Comparison of ENCODE assay signal across 33 cellular contexts in genomic region chr2:58494059-58494458, GRCh38.
"Had no signal": no experiment of that assay in that cellular context is flagged by ENCODE, and none has a peak within 500 bp of the region (broad histone marks: within the 10 kb centered on the region; RNA-seq: fewer than 3 reads in every experiment).

No MANE protein-coding gene starts in this region.

- DNase-seq: activated CD4-positive, alpha-beta T cell treated with anti-CD3 and anti-CD28 coated beads for 1 hour; activated CD4-positive, alpha-beta T cell treated with anti-CD3 and anti-CD28 coated beads for 48 hours; activated CD4-positive, CD25-positive, alpha-beta regulatory T cell; activated CD8-positive, alpha-beta T cell treated with anti-CD3 and anti-CD28 coated beads for 36 hours; activated effector memory CD4-positive, alpha-beta T cell treated with anti-CD3 and anti-CD28 coated beads, Interleukin-2, amount 50 U/mL, for 16 hours; activated naive CD4-positive, alpha-beta T cell; activated naive CD4-positive, alpha-beta T cell treated with anti-CD3 and anti-CD28 coated beads, Interleukin-2, amount 50 U/mL, for 16 hours; activated naive CD8-positive, alpha-beta T cell treated with anti-CD3 and anti-CD28 coated beads for 36 hours; activated T-cell treated with anti-CD3 and anti-CD28 coated beads, Interleukin-2, amount 50 U/mL, for 1 hour; activated T-cell treated with anti-CD3 and anti-CD28 coated beads, Interleukin-2, amount 50 U/mL, for 72 hours; amniotic stem cell; aorta; brain microvascular endothelial cell; Karpas-422; KBM-7; NCI-H1048; NCI-H1436 treated with DMSO at 0.1 percent for 48 hours; NCI-H1694 treated with DMSO at 0.1 percent for 48 hours; NCI-H2029; NCI-H2171 treated with DMSO at 0.1 percent for 48 hours; NCI-H2227 treated with DMSO at 0.1 percent for 48 hours; NCI-H446; NCI-H510A treated with DMSO at 0.1 percent for 48 hours; NCI-H526 treated with DMSO at 0.1 percent for 48 hours; NCI-H774; SHP77; SJCRH30; T1000; WERI-Rb-1 had no signal

- H3K4me3 ChIP-seq: SJCRH30, SK-N-MC had no signal

- ATAC-seq: activated CD8-positive, alpha-beta T cell treated with anti-CD3 and anti-CD28 coated beads for 36 hours; activated T-cell treated with anti-CD3 and anti-CD28 coated beads, Interleukin-2, amount 50 U/mL, for 72 hours; activated T-helper 17 cell treated with anti-CD3 and anti-CD28 coated beads, Interleukin-2, amount 50 U/mL, for 72 hours; Panc1 had no signal

- H3K9me3 Mint-ChIP-seq: activated CD8-positive, alpha-beta T cell treated with anti-CD3 and anti-CD28 coated beads for 36 hours; activated naive CD8-positive, alpha-beta T cell treated with anti-CD3 and anti-CD28 coated beads for 36 hours; activated T-cell treated with anti-CD3 and anti-CD28 coated beads, Interleukin-2, amount 50 U/mL, for 72 hours; activated T-helper 17 cell treated with anti-CD3 and anti-CD28 coated beads, Interleukin-2, amount 50 U/mL, for 72 hours; central memory CD8-positive, alpha-beta T cell had no signal

- H3K4me3 Mint-ChIP-seq: activated CD8-positive, alpha-beta T cell treated with anti-CD3 and anti-CD28 coated beads for 36 hours; activated naive CD8-positive, alpha-beta T cell treated with anti-CD3 and anti-CD28 coated beads for 36 hours; activated T-cell treated with anti-CD3 and anti-CD28 coated beads, Interleukin-2, amount 50 U/mL, for 72 hours; activated T-helper 17 cell treated with anti-CD3 and anti-CD28 coated beads, Interleukin-2, amount 50 U/mL, for 72 hours; central memory CD8-positive, alpha-beta T cell had no signal

- H3K27me3 Mint-ChIP-seq: activated CD8-positive, alpha-beta T cell treated with anti-CD3 and anti-CD28 coated beads for 36 hours; central memory CD8-positive, alpha-beta T cell had no signal

- H3K9me3 ChIP-seq: SJCRH30 had no signal

- H3K4me1 ChIP-seq: SJCRH30 had no signal

- H3K27ac Mint-ChIP-seq: activated CD8-positive, alpha-beta T cell treated with anti-CD3 and anti-CD28 coated beads for 36 hours; activated naive CD8-positive, alpha-beta T cell treated with anti-CD3 and anti-CD28 coated beads for 36 hours; activated T-cell treated with anti-CD3 and anti-CD28 coated beads, Interleukin-2, amount 50 U/mL, for 72 hours; activated T-helper 17 cell treated with anti-CD3 and anti-CD28 coated beads, Interleukin-2, amount 50 U/mL, for 72 hours had no signal

- H3K27ac ChIP-seq: brain microvascular endothelial cell, SJCRH30, SK-N-MC, WERI-Rb-1 had no signal

- H3K36me3 Mint-ChIP-seq: activated naive CD8-positive, alpha-beta T cell treated with anti-CD3 and anti-CD28 coated beads for 36 hours had no signal

- H3K27me3 ChIP-seq: brain microvascular endothelial cell had no signal

- H3K4me1 Mint-ChIP-seq: activated naive CD8-positive, alpha-beta T cell treated with anti-CD3 and anti-CD28 coated beads for 36 hours; activated T-helper 17 cell treated with anti-CD3 and anti-CD28 coated beads, Interleukin-2, amount 50 U/mL, for 72 hours; central memory CD8-positive, alpha-beta T cell had no signal

- H3K36me3 ChIP-seq: brain microvascular endothelial cell, SJCRH30, WERI-Rb-1 had no signal
